In the genomic region with DNA sequence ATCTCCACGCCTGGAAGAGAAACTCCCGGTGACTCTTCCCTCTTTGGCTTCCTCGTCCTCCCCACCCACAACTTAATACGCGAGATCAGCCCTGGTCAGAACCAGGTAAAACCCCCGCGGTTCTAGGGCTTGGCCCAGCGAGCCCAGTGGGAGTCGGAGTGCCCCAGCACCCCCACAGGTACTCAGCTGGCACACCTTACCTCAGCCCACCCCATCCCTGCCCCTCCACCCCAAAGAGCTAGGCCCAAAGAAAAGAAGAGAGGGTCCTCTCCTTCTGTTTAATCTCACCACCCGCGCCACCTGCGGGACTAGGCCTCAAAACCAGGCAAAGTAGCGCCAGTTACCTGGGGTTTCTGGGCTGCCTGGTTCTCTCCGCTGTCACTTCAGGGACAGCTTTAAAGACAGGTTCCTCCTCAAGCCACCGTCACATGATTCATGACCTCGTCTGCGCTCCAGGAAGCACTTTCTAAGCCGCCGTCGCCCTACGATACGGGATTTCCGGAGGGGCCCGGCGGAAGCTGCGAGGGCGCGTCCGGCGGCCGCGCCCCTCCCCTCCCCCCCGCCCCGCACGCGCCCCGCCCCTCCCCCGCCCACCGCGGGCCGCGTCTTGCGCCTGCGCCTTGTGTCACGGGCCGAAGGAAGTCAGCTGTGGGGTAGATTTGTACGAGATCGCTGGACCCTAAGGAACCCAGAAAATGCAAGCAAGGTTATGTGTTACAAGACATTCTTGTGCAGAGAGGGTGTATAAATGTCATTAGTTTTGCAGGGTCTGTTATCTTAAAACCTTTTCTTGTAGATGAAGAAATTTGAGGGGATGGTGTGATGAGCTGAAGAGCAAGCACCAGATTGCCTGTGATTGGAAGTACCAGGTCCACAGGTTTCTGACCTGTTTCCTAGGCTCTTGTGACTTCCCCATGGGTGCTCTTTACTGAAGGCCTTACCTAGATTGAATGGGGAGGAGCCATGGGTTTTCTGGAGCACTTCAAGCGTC, we compare ENCODE assay signal across 2 cellular contexts.
TF ChIP-seq lines count a peak whose summit lies in the region.

TSS of gene LAMTOR3 (minus strand) at position 437 of the 991 bp plus-strand sequence. CDS start 464 bp downstream, outside the sequence.

TF ChIP-seq in HCT116, 20 proteins besides CTCF, POLR2A, EP300 and RAD21 (continued from another document):
- peak; percentile 41 for TF ChIP-seq SP1 (IDR thresholded peaks at IDR 0.05; ENCODE audit: low read depth)
- TF ChIP-seq EZH2 (IDR thresholded peaks at IDR 0.05): no peak
- TF ChIP-seq, protein P1, sequence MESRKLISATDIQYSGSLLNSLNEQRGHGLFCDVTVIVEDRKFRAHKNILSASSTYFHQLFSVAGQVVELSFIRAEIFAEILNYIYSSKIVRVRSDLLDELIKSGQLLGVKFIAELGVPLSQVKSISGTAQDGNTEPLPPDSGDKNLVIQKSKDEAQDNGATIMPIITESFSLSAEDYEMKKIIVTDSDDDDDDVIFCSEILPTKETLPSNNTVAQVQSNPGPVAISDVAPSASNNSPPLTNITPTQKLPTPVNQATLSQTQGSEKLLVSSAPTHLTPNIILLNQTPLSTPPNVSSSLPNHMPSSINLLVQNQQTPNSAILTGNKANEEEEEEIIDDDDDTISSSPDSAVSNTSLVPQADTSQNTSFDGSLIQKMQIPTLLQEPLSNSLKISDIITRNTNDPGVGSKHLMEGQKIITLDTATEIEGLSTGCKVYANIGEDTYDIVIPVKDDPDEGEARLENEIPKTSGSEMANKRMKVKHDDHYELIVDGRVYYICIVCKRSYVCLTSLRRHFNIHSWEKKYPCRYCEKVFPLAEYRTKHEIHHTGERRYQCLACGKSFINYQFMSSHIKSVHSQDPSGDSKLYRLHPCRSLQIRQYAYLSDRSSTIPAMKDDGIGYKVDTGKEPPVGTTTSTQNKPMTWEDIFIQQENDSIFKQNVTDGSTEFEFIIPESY (IDR thresholded peaks at IDR 0.05; ENCODE audit: extremely low read depth, insufficient replicate concordance, low read length): no peak
- TF ChIP-seq ZFX (IDR thresholded peaks at IDR 0.05): peak; percentile 44; the same call in 1 of the 2 replicates
- no peak for TF ChIP-seq EGR1 (IDR thresholded peaks at IDR 0.05; ENCODE audit: low read depth)
- TF ChIP-seq, protein P2, sequence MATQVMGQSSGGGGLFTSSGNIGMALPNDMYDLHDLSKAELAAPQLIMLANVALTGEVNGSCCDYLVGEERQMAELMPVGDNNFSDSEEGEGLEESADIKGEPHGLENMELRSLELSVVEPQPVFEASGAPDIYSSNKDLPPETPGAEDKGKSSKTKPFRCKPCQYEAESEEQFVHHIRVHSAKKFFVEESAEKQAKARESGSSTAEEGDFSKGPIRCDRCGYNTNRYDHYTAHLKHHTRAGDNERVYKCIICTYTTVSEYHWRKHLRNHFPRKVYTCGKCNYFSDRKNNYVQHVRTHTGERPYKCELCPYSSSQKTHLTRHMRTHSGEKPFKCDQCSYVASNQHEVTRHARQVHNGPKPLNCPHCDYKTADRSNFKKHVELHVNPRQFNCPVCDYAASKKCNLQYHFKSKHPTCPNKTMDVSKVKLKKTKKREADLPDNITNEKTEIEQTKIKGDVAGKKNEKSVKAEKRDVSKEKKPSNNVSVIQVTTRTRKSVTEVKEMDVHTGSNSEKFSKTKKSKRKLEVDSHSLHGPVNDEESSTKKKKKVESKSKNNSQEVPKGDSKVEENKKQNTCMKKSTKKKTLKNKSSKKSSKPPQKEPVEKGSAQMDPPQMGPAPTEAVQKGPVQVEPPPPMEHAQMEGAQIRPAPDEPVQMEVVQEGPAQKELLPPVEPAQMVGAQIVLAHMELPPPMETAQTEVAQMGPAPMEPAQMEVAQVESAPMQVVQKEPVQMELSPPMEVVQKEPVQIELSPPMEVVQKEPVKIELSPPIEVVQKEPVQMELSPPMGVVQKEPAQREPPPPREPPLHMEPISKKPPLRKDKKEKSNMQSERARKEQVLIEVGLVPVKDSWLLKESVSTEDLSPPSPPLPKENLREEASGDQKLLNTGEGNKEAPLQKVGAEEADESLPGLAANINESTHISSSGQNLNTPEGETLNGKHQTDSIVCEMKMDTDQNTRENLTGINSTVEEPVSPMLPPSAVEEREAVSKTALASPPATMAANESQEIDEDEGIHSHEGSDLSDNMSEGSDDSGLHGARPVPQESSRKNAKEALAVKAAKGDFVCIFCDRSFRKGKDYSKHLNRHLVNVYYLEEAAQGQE (IDR thresholded peaks at IDR 0.05; ENCODE audit: low read depth): no peak
- peak; percentile 44; the same call in 1 of the 2 replicates for TF ChIP-seq SRF (IDR thresholded peaks at IDR 0.05; ENCODE audit: low read depth)
- TF ChIP-seq TCF7L2 (IDR thresholded peaks at IDR 0.05; ENCODE audit: borderline replicate concordance, extremely low read depth, insufficient read depth, insufficient read length): peak; percentile 19

TF ChIP-seq in neural cell, 6 proteins besides CTCF, POLR2A, EP300 and RAD21 (continued from another document):
- TF ChIP-seq, protein P2 (IDR thresholded peaks at IDR 0.05; ENCODE audit: borderline replicate concordance): peak; percentile 34
- TF ChIP-seq POLR2AphosphoS5 (IDR thresholded peaks at IDR 0.05) (peak; percentile 87), MXI1 (conservative IDR thresholded peaks at IDR 0.05; ENCODE audit: poor library complexity, severe bottlenecking) (peak; percentile 66), TAF1 (IDR thresholded peaks at IDR 0.05; ENCODE audit: low read depth) (no peak), SMC3 (conservative IDR thresholded peaks at IDR 0.05; ENCODE audit: poor library complexity) (no peak)
TF ChIP-seq in neural cell: peak in this region for 3.
